Comparison of ENCODE assay signal across 32 cellular contexts in genomic region chr16:90010676-90011075, GRCh38.
"Had no signal": no experiment of that assay in that cellular context is flagged by ENCODE, and none has a peak within 500 bp of the region (broad histone marks: within the 10 kb centered on the region; RNA-seq: fewer than 3 reads in every experiment).

No MANE protein-coding gene starts in this region.

- H3K27me3 Mint-ChIP-seq: progenitor cell of endocrine pancreas had no signal

- H3K4me1 Mint-ChIP-seq: endodermal cell had no signal

- H3K4me3 ChIP-seq: esophagus muscularis mucosa, left ventricle myocardium inferior, lung, ovary, sigmoid colon, smooth muscle cell, stomach, tibial nerve had no signal

- H3K9me3 ChIP-seq: esophagus muscularis mucosa, left ventricle myocardium inferior, neutrophil, ovary, sigmoid colon, stomach, tibial nerve had no signal

- H3K27ac ChIP-seq: esophagus muscularis mucosa, foreskin keratinocyte, left ventricle myocardium inferior, neutrophil, ovary, sigmoid colon, stomach, tibial nerve, WERI-Rb-1 had no signal

- H3K36me3 ChIP-seq: left ventricle myocardium inferior, neutrophil, ovary, sigmoid colon, WERI-Rb-1 had no signal

- H3K4me1 ChIP-seq: esophagus muscularis mucosa, foreskin keratinocyte, left ventricle myocardium inferior, sigmoid colon had no signal

- H3K27me3 ChIP-seq: esophagus muscularis mucosa, foreskin keratinocyte, ovary, sigmoid colon, stomach, tibial nerve had no signal

- H3K4me3 Mint-ChIP-seq: activated naive CD4-positive, alpha-beta T cell treated with anti-CD3 and anti-CD28 coated beads, Interleukin-2, amount 10 ng/mL, durations not matched to agents 7 days and 5 days; activated naive CD8-positive, alpha-beta T cell treated with anti-CD3 and anti-CD28 coated beads, Interleukin-2, amount 50 U/mL, for 24 hours; dendritic cell treated with granulocyte-macrophage colony-stimulating factor and Interleukin-4, amounts not matched to agents 40 ng/mL and 50 ng/mL, for 4 days; endodermal cell; nephron; stimulated activated memory B cell treated with anti-CD40 and anti-IgM and Interleukin-4, amounts not matched to agents 10 μg/mL and 1 μg/mL and 100 μg/mL, for 72 hours had no signal

- DNase-seq: activated CD4-positive, alpha-beta T cell treated with anti-CD3 and anti-CD28 coated beads for 48 hours; activated CD4-positive, alpha-beta T cell treated with anti-CD3 and anti-CD28 coated beads, Interleukin-2, amount 50 U/mL, for 48 hours; activated CD8-positive, alpha-beta memory T cell treated with anti-CD3 and anti-CD28 coated beads for 24 hours; activated effector memory CD4-positive, alpha-beta T cell treated with anti-CD3 and anti-CD28 coated beads, Interleukin-2, amount 50 U/mL, for 16 hours; activated naive CD4-positive, alpha-beta T cell treated with anti-CD3 and anti-CD28 coated beads, Interleukin-2, amount 10 ng/mL, durations not matched to agents 7 days and 5 days; activated naive CD8-positive, alpha-beta T cell treated with anti-CD3 and anti-CD28 coated beads, Interleukin-2, amount 50 U/mL, for 24 hours; amygdala; central memory CD4-positive, alpha-beta T cell; endodermal cell; foreskin keratinocyte; glutamatergic neuron; islet precursor cell; left ventricle myocardium inferior; mesendoderm; ovary; retina; sigmoid colon; stimulated activated CD4-positive, alpha-beta T cell treated with anti-CD3 and anti-CD28 coated beads, Interleukin-1b, Interleukin-23, amount 100 ng/mL, for 48 hours; stimulated activated CD4-positive, alpha-beta T cell treated with anti-CD3 and anti-CD28 coated beads, Interleukin-4, amount 100 ng/mL, for 4 hours; stimulated activated CD8-positive, alpha-beta memory T cell treated with anti-CD3 and anti-CD28 coated beads, Interleukin-4, amount 100 ng/mL, for 48 hours; stomach; T-helper 1 cell; WERI-Rb-1 had no signal

- H3K27ac Mint-ChIP-seq: activated naive CD4-positive, alpha-beta T cell treated with anti-CD3 and anti-CD28 coated beads, Interleukin-2, amount 10 ng/mL, durations not matched to agents 7 days and 5 days; activated naive CD8-positive, alpha-beta T cell treated with anti-CD3 and anti-CD28 coated beads, Interleukin-2, amount 50 U/mL, for 24 hours; dendritic cell treated with granulocyte-macrophage colony-stimulating factor and Interleukin-4, amounts not matched to agents 40 ng/mL and 50 ng/mL, for 4 days; endodermal cell; nephron; progenitor cell of endocrine pancreas had no signal

- H3K9me3 Mint-ChIP-seq: activated naive CD4-positive, alpha-beta T cell treated with anti-CD3 and anti-CD28 coated beads, Interleukin-2, amount 10 ng/mL, durations not matched to agents 7 days and 5 days; activated naive CD8-positive, alpha-beta T cell treated with anti-CD3 and anti-CD28 coated beads, Interleukin-2, amount 50 U/mL, for 24 hours; dendritic cell treated with granulocyte-macrophage colony-stimulating factor and Interleukin-4, amounts not matched to agents 40 ng/mL and 50 ng/mL, for 4 days; endodermal cell; nephron; stimulated activated memory B cell treated with anti-CD40 and anti-IgM and Interleukin-4, amounts not matched to agents 10 μg/mL and 1 μg/mL and 100 μg/mL, for 72 hours had no signal

- H3K4me2 ChIP-seq: smooth muscle cell had no signal

- H3K36me3 Mint-ChIP-seq: activated naive CD4-positive, alpha-beta T cell treated with anti-CD3 and anti-CD28 coated beads, Interleukin-2, amount 10 ng/mL, durations not matched to agents 7 days and 5 days; stimulated activated memory B cell treated with anti-CD40 and anti-IgM and Interleukin-4, amounts not matched to agents 10 μg/mL and 1 μg/mL and 100 μg/mL, for 72 hours had no signal
